Comparison of ENCODE assay signal across 8 cellular contexts in the genomic region with DNA sequence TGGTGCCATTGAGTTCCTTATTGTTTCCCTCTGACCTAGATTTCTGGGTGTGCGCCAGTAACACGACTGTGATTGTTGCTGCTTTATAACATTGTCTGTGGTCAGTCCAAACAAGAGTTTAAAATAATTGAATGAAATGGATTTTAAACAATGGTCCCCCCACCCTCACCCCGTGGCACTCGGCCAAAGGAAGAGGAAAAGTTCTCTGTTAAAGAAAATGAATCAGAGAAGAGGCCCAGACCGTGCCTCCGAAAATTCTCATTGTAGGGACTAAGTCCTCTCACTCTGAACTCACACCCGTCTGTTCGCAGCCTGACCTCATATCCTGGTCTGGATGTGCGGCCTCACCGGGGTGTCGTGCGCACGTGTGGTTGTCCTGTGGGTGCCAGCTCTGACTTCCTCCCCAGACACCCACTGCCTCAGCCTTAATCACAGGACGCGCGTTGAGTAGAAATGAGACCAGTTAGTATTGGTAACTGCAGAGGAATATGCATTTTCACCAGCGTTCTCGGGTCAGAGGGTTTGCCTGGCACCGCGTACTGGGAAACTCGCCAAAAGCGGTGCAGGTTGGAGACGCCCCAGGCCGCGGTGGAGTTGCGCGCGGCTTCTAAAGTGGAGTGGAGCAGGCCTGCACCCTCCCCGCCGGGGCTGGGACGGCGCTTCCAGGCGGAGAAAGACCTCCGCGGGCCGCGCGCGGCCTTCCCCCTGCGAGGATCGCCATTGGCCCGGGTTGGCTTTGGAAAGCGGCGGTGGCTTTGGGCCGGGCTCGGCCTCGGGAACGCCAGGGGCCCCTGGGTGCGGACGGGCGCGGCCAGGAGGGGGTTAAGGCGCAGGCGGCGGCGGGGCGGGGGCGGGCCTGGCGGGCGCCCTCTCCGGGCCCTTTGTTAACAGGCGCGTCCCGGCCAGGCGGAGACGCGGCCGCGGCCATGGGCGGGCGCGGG. TPM values are rescaled to one million over a fixed set of nuclear protein-coding genes. Genes with fewer than 3 reads are reported as not detected.
DNase-seq lines count a peak whose midpoint lies in the region; ATAC-seq, FAIRE-seq and TF ChIP-seq lines count a peak whose summit lies in the region.

Gene ABL1, plus strand, starts transcription at position 884 of the 941 bp plus-strand sequence. CDS start 193 bp downstream, outside the sequence.

- H3K27me3 ChIP-seq in KMS-11 (ENCODE audit: insufficient read depth, low read depth) (no peaks in the 10 kb centered on the region), SJCRH30 (no peaks in the 10 kb centered on the region), foreskin keratinocyte (no peaks in the 10 kb centered on the region)

- ATAC-seq in GM21447 (IDR thresholded peaks at IDR 0.05; ENCODE audit: unreplicated experiment) (peak; percentile 68), foreskin keratinocyte (peak; percentile 72)

- TF ChIP-seq CTCF in D721Med (IDR thresholded peaks at IDR 0.05; ENCODE audit: insufficient read depth, missing control alignments) (no peak), KMS-11 (conservative IDR thresholded peaks at IDR 0.05; ENCODE audit: low read depth, low read length) (no peak), foreskin keratinocyte (conservative IDR thresholded peaks at IDR 0.05) (no peak)

- H3K4me3 ChIP-seq in KMS-11 (IDR thresholded peaks at IDR 0.05; ENCODE audit: insufficient read depth, low read depth, low read length) (no peak within 1 kb of the TSS), SJCRH30 (peak within 1 kb of the TSS; percentile 92)

- H3K36me3 ChIP-seq in KMS-11 (ENCODE audit: insufficient read depth) (no peaks in the 10 kb centered on the region), SJCRH30 (no peaks in the 10 kb centered on the region)

- H3K9ac ChIP-seq in KMS-11: peak within 1 kb of the TSS; percentile 72

- peaks cover 28% of the 10 kb centered on the region; the same call in 1 of the 2 replicates for H3K79me2 ChIP-seq in KMS-11 (ENCODE audit: insufficient read depth, low read depth)

- H3K4me1 ChIP-seq in KMS-11 (ENCODE audit: low read depth, poor library complexity, severe bottlenecking) (peaks cover 21% of the 10 kb centered on the region), SJCRH30 (peaks cover 29% of the 10 kb centered on the region), foreskin keratinocyte (peaks cover 6% of the 10 kb centered on the region)

- no peaks in the 10 kb centered on the region for H4K20me1 ChIP-seq in KMS-11 (ENCODE audit: insufficient read depth)

- H3K9me3 ChIP-seq in SJCRH30 (replicated peaks): no peaks in the 10 kb centered on the region

- DNase-seq in D721Med (ENCODE audit: insufficient read length, low spot score): peak; percentile 51
- peak; percentile 85 to 88 for DNase-seq in SJCRH30
- peak; percentile 49 for DNase-seq in activated gamma-delta T cell treated with anti-CD3 and anti-CD28 coated beads, Interleukin-2, amount 50 U/mL, for 16 hours (ENCODE audit: low read depth)
- peak; percentile 54 to 71 for DNase-seq in foreskin keratinocyte
- peak in 45 of 56 donors; percentile 45 to 91 (median 76) for DNase-seq in nucleus accumbens (lab: John Stamatoyannopoulos, UW)

- FAIRE-seq in D721Med (lab: Jason Lieb, UNC): no peak

- peak within 1 kb of the TSS; percentile 86 for H3K27ac ChIP-seq in KMS-11
- H3K27ac ChIP-seq in SJCRH30: peak within 1 kb of the TSS; percentile 92
- peak within 1 kb of the TSS; percentile 76 for H3K27ac ChIP-seq in foreskin keratinocyte
- peak within 1 kb of the TSS; percentile 89 for H3K27ac ChIP-seq in temporal lobe (ENCODE audit: low read depth, low read length)

- peak within 1 kb of the TSS; percentile 63 for H3K4me2 ChIP-seq in KMS-11

- peak within 1 kb of the TSS; percentile 78 for H2AFZ ChIP-seq in KMS-11 (ENCODE audit: low read depth)

RNA-seq across cellular contexts. Expression of gene ABL1, which starts in this region (rescaled TPM):
- 57.2 and 58.0 TPM in 2 replicates for total RNA-seq in SJCRH30 (2014; rRNA removed; shearing (Covaris generic))
- total RNA-seq in foreskin keratinocyte (34.1 and 35.0 TPM in 2 replicates), temporal lobe (30.5 TPM)
- polyA plus RNA-seq in foreskin keratinocyte: 13.2 and 13.3 TPM in 2 replicates
